In the genomic region with DNA sequence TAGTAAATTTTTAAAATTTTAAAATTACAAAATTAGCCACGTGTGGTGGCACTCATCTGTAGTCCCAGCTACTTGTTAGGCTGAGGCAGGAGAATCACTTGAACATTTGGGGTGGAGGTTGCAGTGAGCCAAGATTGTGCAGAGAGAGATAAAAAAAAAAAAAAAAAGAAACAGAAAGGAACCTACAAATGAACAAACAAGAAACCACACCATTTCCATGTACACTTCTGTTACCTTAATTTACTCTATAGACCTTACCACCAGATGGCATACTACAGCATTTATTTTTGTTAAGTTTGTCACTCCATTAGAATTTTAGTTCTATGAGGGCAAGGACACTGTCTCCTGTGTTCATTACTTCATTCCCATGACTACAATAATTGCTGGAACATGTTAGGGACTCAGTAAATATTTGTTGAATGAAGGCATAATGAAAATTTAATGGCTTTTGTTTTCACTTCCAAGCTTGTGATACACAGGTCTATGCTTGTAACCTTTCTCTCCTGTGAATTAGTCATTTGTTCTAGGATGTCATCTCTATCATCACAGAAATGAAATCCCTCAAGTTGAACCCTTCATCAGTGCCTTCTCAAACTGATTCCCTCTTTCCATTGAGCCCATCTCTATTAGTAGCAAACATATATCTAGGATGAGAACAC, we compare ENCODE assay signal across 8 cellular contexts.
DNase-seq lines count a peak whose midpoint lies in the region; ATAC-seq and TF ChIP-seq lines count a peak whose summit lies in the region.

No MANE protein-coding gene starts in this region.

- peak; percentile 57 for ATAC-seq in GM21576 (IDR thresholded peaks at IDR 0.05; ENCODE audit: unreplicated experiment)

- TF ChIP-seq POLR2A in Peyer's patch (IDR thresholded peaks at IDR 0.05): no peak

- no peak overlapping the region for H3K4me3 ChIP-seq in Peyer's patch
- H3K4me3 ChIP-seq in fibroblast of the aortic adventitia (ENCODE audit: low read depth, low read length): no peak overlapping the region

- H3K9me3 ChIP-seq in Peyer's patch: no peaks in the 10 kb centered on the region

- peak overlapping the region in 1 of 4 donors; percentile 6 for H3K27ac ChIP-seq in Peyer's patch

- TF ChIP-seq CTCF in Peyer's patch (IDR thresholded peaks at IDR 0.05) (peak in 5 of 6 experiments; percentile 35 to 54 (median 44)), fibroblast of the aortic adventitia (IDR thresholded peaks at IDR 0.05; ENCODE audit: insufficient read depth, low read length) (peak; percentile 29), GM13976 (IDR thresholded peaks at IDR 0.05; ENCODE audit: borderline replicate concordance, control extremely low read depth, extremely low read depth, insufficient read depth, missing control alignments) (no peak)

- no peaks in the 10 kb centered on the region for H3K36me3 ChIP-seq in Peyer's patch

- H3K4me1 ChIP-seq in Peyer's patch: peaks cover 0 to 4% (median 1%) of the 10 kb centered on the region in 4 donors

- in situ Hi-C loops in GM13976 (cut with MboI; ENCODE audit: low sequenced_read_pairs, unreplicated experiment): loop anchor here (10.0 kb wide), 1 partner anchor 90 kb away; no protein-coding TSS in a partner anchor

- H3K27me3 ChIP-seq in Peyer's patch: no peaks in the 10 kb centered on the region

- DNase-seq in DMS 273 (lab: John Stamatoyannopoulos, UW; ENCODE audit: unreplicated experiment) (peak; percentile 21), DMS 273 treated with DMSO at 0.1 percent for 48 hours (lab: John Stamatoyannopoulos, UW) (no peak), Peyer's patch (no peak), fibroblast of the aortic adventitia (ENCODE audit: low read depth) (peak; percentile 20), T-helper 9 cell (no peak), GM13976 (ENCODE audit: low spot score) (no peak), NK-92 (lab: John Stamatoyannopoulos, UW; ENCODE audit: unreplicated experiment) (no peak)

Comparison
In these comparisons a context has a peak if more than half of its experiments do, and no peak if none do; other contexts are left out.
1. DNase-seq: peak in DMS 273 (single experiment) and fibroblast of the aortic adventitia (single experiment); none in DMS 273 treated with DMSO at 0.1 percent for 48 hours (single experiment), Peyer's patch (0 of 3), T-helper 9 cell (single experiment), GM13976 (single experiment) and NK-92 (single experiment).